In the genomic region with DNA sequence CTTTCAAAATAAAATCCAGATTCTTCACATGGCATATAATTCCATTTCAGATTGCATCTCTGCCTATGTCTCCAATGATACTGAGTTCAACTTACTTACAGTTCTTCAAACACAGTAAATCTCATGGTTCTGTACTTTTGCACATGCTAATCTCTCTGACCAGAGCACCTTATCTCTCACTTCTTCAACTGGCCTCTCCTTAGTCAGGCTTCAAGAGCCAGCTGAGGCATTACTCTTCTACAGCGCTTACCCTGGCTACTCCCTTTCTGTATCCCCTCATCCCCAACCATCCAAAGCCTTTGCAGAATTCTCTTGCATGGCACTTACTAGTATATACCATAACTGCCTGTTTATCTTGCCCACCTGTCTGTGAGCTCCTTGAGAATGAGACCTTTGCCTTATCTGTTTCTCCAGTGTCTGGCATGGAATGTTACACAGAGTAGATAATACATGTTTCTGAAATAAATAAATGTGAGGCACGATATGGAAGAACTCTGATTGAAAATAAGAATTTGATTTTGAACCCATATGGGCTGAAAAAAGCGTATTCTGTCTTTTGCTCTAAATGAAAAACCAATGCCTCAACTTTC, we compare ENCODE assay signal across 17 cellular contexts.
"Had no signal": no experiment of that assay in that cellular context is flagged by ENCODE, and none has a peak within 500 bp of the region (broad histone marks: within the 10 kb centered on the region; RNA-seq: fewer than 3 reads in every experiment).

No MANE protein-coding gene starts in this region.

- H3K36me3 ChIP-seq: sigmoid colon had no signal

- H3K4me1 Mint-ChIP-seq: nephron had no signal

- H3K27me3 ChIP-seq: sigmoid colon, testis had no signal

- H3K4me3 ChIP-seq: lung, sigmoid colon, testis had no signal

- H3K9me3 Mint-ChIP-seq: dendritic cell treated with granulocyte-macrophage colony-stimulating factor and Interleukin-4, amounts not matched to agents 40 ng/mL and 50 ng/mL, for 4 days had no signal

- H3K27ac ChIP-seq: parathyroid adenoma, sigmoid colon, testis had no signal

- H3K27ac Mint-ChIP-seq: dendritic cell treated with granulocyte-macrophage colony-stimulating factor and Interleukin-4, amounts not matched to agents 40 ng/mL and 50 ng/mL, for 4 days; nephron; stimulated activated memory B cell treated with anti-CD40 and anti-IgM and Interleukin-4, amounts not matched to agents 10 μg/mL and 1 μg/mL and 100 μg/mL, for 72 hours; type B pancreatic cell had no signal

- DNase-seq: activated CD4-positive, alpha-beta T cell treated with anti-CD3 and anti-CD28 coated beads, Interleukin-2, amount 50 U/mL, for 1 hour; activated CD4-positive, CD25-positive, alpha-beta regulatory T cell treated with anti-CD3 and anti-CD28 coated beads, Interleukin-2, amount 50 U/mL, for 72 hours; activated CD8-positive, alpha-beta memory T cell treated with anti-CD3 and anti-CD28 coated beads, Interleukin-2, amount 50 U/mL, for 4 hours; activated effector memory CD4-positive, alpha-beta T cell treated with Interleukin-2 at 50 U/mL for 16 hours; activated naive CD4-positive, alpha-beta T cell treated with anti-CD3 and anti-CD28 coated beads, Interleukin-2, amount 50 U/mL, for 16 hours; activated T-cell treated with anti-CD3 and anti-CD28 coated beads, Interleukin-2, amount 50 U/mL, for 4 hours; effector CD8-positive, alpha-beta T cell; left cardiac atrium; sigmoid colon; stimulated activated CD4-positive, alpha-beta T cell treated with anti-CD3 and anti-CD28 coated beads, Interleukin-4, amount 100 ng/mL, for 4 hours; testis had no signal

- H3K9me3 ChIP-seq: sigmoid colon, testis had no signal

- ATAC-seq: activated T-cell treated with anti-CD3 and anti-CD28 coated beads, Interleukin-2, amount 50 U/mL, for 4 hours; stimulated activated memory B cell treated with anti-CD40 and anti-IgM and Interleukin-4, amounts not matched to agents 10 μg/mL and 1 μg/mL and 100 μg/mL, for 72 hours had no signal

- H3K4me3 Mint-ChIP-seq: activated T-cell treated with anti-CD3 and anti-CD28 coated beads, Interleukin-2, amount 50 U/mL, for 4 hours; dendritic cell treated with granulocyte-macrophage colony-stimulating factor and Interleukin-4, amounts not matched to agents 40 ng/mL and 50 ng/mL, for 4 days; nephron; stimulated activated memory B cell treated with anti-CD40 and anti-IgM and Interleukin-4, amounts not matched to agents 10 μg/mL and 1 μg/mL and 100 μg/mL, for 72 hours; type B pancreatic cell had no signal

- H3K27me3 Mint-ChIP-seq: dendritic cell treated with granulocyte-macrophage colony-stimulating factor and Interleukin-4, amounts not matched to agents 40 ng/mL and 50 ng/mL, for 4 days; stimulated activated memory B cell treated with anti-CD40 and anti-IgM and Interleukin-4, amounts not matched to agents 10 μg/mL and 1 μg/mL and 100 μg/mL, for 72 hours; type B pancreatic cell had no signal
